Comparison of ENCODE assay signal across 8 cellular contexts in genomic region chr4:82898322-82899243, GRCh38. TPM values are rescaled to one million over a fixed set of nuclear protein-coding genes. Genes with fewer than 3 reads are reported as not detected.
DNase-seq lines count a peak whose midpoint lies in the region; ATAC-seq, FAIRE-seq and TF ChIP-seq lines count a peak whose summit lies in the region.

No MANE protein-coding gene starts in this region.

- 35 to 46% methylated on average over 7 of the region's 7 CpGs for WGBS in gastroesophageal sphincter (ENCODE audit: low coverage in 1 of 2), 2 donors
- WGBS in sigmoid colon, 2 donors = 18 to 42% methylated on average over 7 of the region's 7 CpGs

- no peak for TF ChIP-seq POLR2A in GM12892 (IDR thresholded peaks at IDR 0.05; ENCODE audit: low read depth, low read length)
- no peak for TF ChIP-seq POLR2A in gastroesophageal sphincter (IDR thresholded peaks at IDR 0.05)
- no peak for TF ChIP-seq POLR2A in sigmoid colon (IDR thresholded peaks at IDR 0.05)

- H3K9me3 ChIP-seq in SK-N-MC (ENCODE audit: low read depth, low read length) = no peaks in the 10 kb centered on the region
- no peaks in the 10 kb centered on the region for H3K9me3 ChIP-seq in gastroesophageal sphincter
- no peaks in the 10 kb centered on the region for H3K9me3 ChIP-seq in sigmoid colon

- H3K27ac ChIP-seq in SK-N-MC (peak overlapping the region; percentile 89; the same call in 1 of the 2 replicates), gastroesophageal sphincter (peak overlapping the region; percentile 84 to 99 (median 98)), sigmoid colon (peak overlapping the region; percentile 94 to 98 (median 98))

- no peak for TF ChIP-seq EP300 in gastroesophageal sphincter (IDR thresholded peaks at IDR 0.05)
- no peak for TF ChIP-seq EP300 in sigmoid colon (IDR thresholded peaks at IDR 0.05)

- H3K4me3 ChIP-seq in SK-N-MC (peak overlapping the region; percentile 90), gastroesophageal sphincter (peak overlapping the region; percentile 45 to 70), sigmoid colon (peak overlapping the region in 3 of 4 donors; percentile 7 to 77 (median 71))

- no peaks in the 10 kb centered on the region for H3K27me3 ChIP-seq in gastroesophageal sphincter
- H3K27me3 ChIP-seq in sigmoid colon = no peaks in the 10 kb centered on the region

- H3K9ac ChIP-seq in SK-N-MC (ENCODE audit: insufficient read length) = peak overlapping the region; percentile 92

- DNase-seq in AG09319 (ENCODE audit: extremely low read depth, low read depth) = peak; percentile 67
- no peak for DNase-seq in GM12892 (ENCODE audit: insufficient read length)
- no peak for DNase-seq in SK-N-MC (ENCODE audit: low read depth, low spot score)
- DNase-seq in sigmoid colon = no peak
- DNase-seq in NCI-H1436 treated with DMSO at 0.1 percent for 48 hours (lab: John Stamatoyannopoulos, UW) = no peak
- no peak for DNase-seq in omental fat pad (ENCODE audit: low spot score)
- no peak for DNase-seq in NCI-H2107 treated with DMSO at 0.1 percent for 48 hours (lab: John Stamatoyannopoulos, UW; ENCODE audit: unreplicated experiment)

- peak; percentile 67 for FAIRE-seq in GM12892 (lab: Jason Lieb, UNC)

- H3K36me3 ChIP-seq in SK-N-MC (ENCODE audit: insufficient read depth, low read length) = peaks cover 58% of the 10 kb centered on the region
- H3K36me3 ChIP-seq in gastroesophageal sphincter = peaks cover 0 to 39% of the 10 kb centered on the region in 2 donors
- H3K36me3 ChIP-seq in sigmoid colon = peaks cover 0 to 32% (median 6%) of the 10 kb centered on the region in 4 donors

- intact Hi-C loops in sigmoid colon (cut with DNase I) = loop anchor here (2.0 kb wide), 1 partner anchor 470 kb away; no protein-coding TSS in a partner anchor

- peak; percentile 36 for TF ChIP-seq CTCF in AG09319 (IDR thresholded peaks at IDR 0.05; ENCODE audit: low read depth, low read length)
- peak in 2 of 4 experiments; percentile 11 to 23 for TF ChIP-seq CTCF in gastroesophageal sphincter (IDR thresholded peaks at IDR 0.05)
- TF ChIP-seq CTCF in sigmoid colon (IDR thresholded peaks at IDR 0.05) = no peak
- no peak for TF ChIP-seq CTCF in omental fat pad (IDR thresholded peaks at IDR 0.05)

- peaks cover 4 to 51% (median 13%) of the 10 kb centered on the region in 3 donors for H3K4me1 ChIP-seq in gastroesophageal sphincter
- peaks cover 0 to 37% (median 34%) of the 10 kb centered on the region in 4 donors for H3K4me1 ChIP-seq in sigmoid colon

- ATAC-seq in gastroesophageal sphincter (no peak), omental fat pad (ENCODE audit: low FRiP score) (no peak)

RNA-seq across cellular contexts. Expression of gene THAP9, which starts 2.0 kb away (rescaled TPM):
- 2.4 TPM for polyA plus RNA-seq in GM12892 (2012; ENCODE audit: missing spikeins)
- total RNA-seq in gastroesophageal sphincter (10 to 100 TPM in 1 of 4 donors, 1 to 10 TPM in 3; 2.6 to 12.5 (median 5.7) TPM), sigmoid colon (1 to 10 TPM; 3.9 to 7.5 (median 5.3) TPM), omental fat pad (10 to 100 TPM in 1 of 4 donors, 1 to 10 TPM in 3; 1.8 to 10.2 (median 2.9) TPM)
- polyA plus RNA-seq in sigmoid colon = 1 to 10 TPM in 2 of 3 donors, under 1 TPM in 1; 0.60 to 1.9 (median 1.6) TPM

RNA-seq across cellular contexts. Expression of gene SEC31A, which starts 7.6 kb away (rescaled TPM):
- polyA plus RNA-seq in GM12892 (2012; ENCODE audit: missing spikeins) = 89.7 TPM
- total RNA-seq in gastroesophageal sphincter = 100 to 1,000 TPM; 118 to 197 (median 153) TPM
- 100 to 1,000 TPM; 121 to 197 (median 132) TPM for total RNA-seq in sigmoid colon
- polyA plus RNA-seq in sigmoid colon = 10 to 100 TPM; 67.9 to 84.8 (median 82.7) TPM
- 100 to 1,000 TPM; 175 to 215 (median 183) TPM for total RNA-seq in omental fat pad
